Comparison of ENCODE assay signal across 1 cellular context in genomic region chr5:7856855-7857254, GRCh38.
TF ChIP-seq lines count a peak whose summit lies in the region.

No MANE protein-coding gene starts in this region.

TF ChIP-seq in SK-N-SH, 30 proteins besides CTCF, POLR2A, EP300 and RAD21 (continued from another document):
- TF ChIP-seq ZBTB33 (IDR thresholded peaks at IDR 0.05; ENCODE audit: borderline replicate concordance, low read depth) (no peak), GABPA (IDR thresholded peaks at IDR 0.05; ENCODE audit: low read depth) (no peak)
